In the genomic region with DNA sequence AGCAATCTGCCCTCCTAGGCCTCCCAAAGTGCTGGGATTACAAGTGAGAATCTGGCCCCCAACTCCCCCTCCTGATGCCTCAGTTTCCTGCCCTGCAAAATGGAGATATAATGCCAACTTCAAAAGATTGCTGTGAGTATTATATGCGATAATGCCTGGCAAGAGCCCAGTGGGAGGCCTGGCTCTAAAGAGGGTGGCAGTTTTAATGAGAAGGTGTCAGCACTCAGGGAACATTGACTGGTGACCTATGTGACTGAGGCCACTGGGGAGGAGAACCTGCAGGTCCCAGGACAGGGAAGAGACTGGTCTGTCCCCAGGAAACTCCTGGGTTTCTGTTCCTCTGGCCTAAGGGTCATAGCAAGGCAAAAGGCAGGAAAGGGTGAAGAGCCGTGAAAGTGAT, we compare ENCODE assay signal across 15 cellular contexts. TPM values are rescaled to one million over a fixed set of nuclear protein-coding genes. Genes with fewer than 3 reads are reported as not detected.
DNase-seq lines count a peak whose midpoint lies in the region; ATAC-seq, FAIRE-seq and TF ChIP-seq lines count a peak whose summit lies in the region.
"Had no signal": no experiment of that assay in that cellular context is flagged by ENCODE, and none has a peak within 500 bp of the region (broad histone marks: within the 10 kb centered on the region; RNA-seq: fewer than 3 reads in every experiment).

No MANE protein-coding gene starts in this region.

- TF ChIP-seq POLR2A in A549 (IDR thresholded peaks at IDR 0.05; ENCODE audit: low read length) (no peak), adrenal gland (IDR thresholded peaks at IDR 0.05) (no peak)

- H3K27ac ChIP-seq in A549: peak overlapping the region; percentile 98 to 100
- peak overlapping the region; percentile 7 to 97 (median 84) for H3K27ac ChIP-seq in adrenal gland

- intact Hi-C loops in adrenal gland (cut with DNase I): no loop called here
- intact Hi-C loops in left colon (cut with DNase I, micrococcal nuclease): no loop called here

- no peak for ATAC-seq in A549
- peak; percentile 11 for ATAC-seq in left colon
- ATAC-seq in HG02938 (IDR thresholded peaks at IDR 0.05; ENCODE audit: unreplicated experiment): no peak

- CTCF ChIA-PET in A549 (lab: Yijun Ruan, JAX): interaction anchor here (4.3 kb wide), 1 partner anchor 13 kb away, joined by 18 read pairs; no protein-coding TSS in a partner anchor

- no peak for DNase-seq in A549 (ENCODE audit: low read depth in 1 of 2, low spot score in 1 of 2)
- DNase-seq in adrenal gland: peak in 1 of 7 donors; percentile 13
- DNase-seq in left colon: no peak
- DNase-seq in NCI-H128 (lab: John Stamatoyannopoulos, UW; ENCODE audit: unreplicated experiment): no peak
- no peak for DNase-seq in islet precursor cell
- no peak for DNase-seq in dermis blood vessel endothelial cell
- DNase-seq: ACHN; hippocampal formation; stimulated activated CD8-positive, alpha-beta memory T cell treated with anti-CD3 and anti-CD28 coated beads, Interleukin-4, amount 100 ng/mL, for 48 hours had no signal

- no peak for TF ChIP-seq RAD21 in A549 (conservative IDR thresholded peaks at IDR 0.05 in 1 of 2, IDR thresholded peaks at IDR 0.05 in 1 of 2)

- H3K4me3 ChIP-seq in A549 (no peak overlapping the region), adrenal gland (no peak overlapping the region), skeletal muscle satellite cell (ENCODE audit: low read length) (no peak overlapping the region)
- H3K4me3 ChIP-seq: cardiac muscle cell had no signal

- POLR2A ChIA-PET in A549 (lab: Yijun Ruan, JAX): no interaction called here

- H3K9me3 ChIP-seq in A549 (no peaks in the 10 kb centered on the region), adrenal gland (replicated peaks in 1 of 3) (no peaks in the 10 kb centered on the region), skeletal muscle satellite cell (replicated peaks; ENCODE audit: low read length) (no peaks in the 10 kb centered on the region)

- 88% methylated on average over 2 of the region's 2 CpGs for WGBS in A549 (ENCODE audit: missing lambda C conversion rate)
- WGBS in adrenal gland, 4 donors: 72 to 81% (median 75%) methylated on average over 2 of the region's 2 CpGs

- no peak for TF ChIP-seq EP300 in A549 (IDR thresholded peaks at IDR 0.05)

- H3K27me3 ChIP-seq in adrenal gland (no peaks in the 10 kb centered on the region), skeletal muscle satellite cell (ENCODE audit: control insufficient read depth, insufficient read depth, low read length) (no peaks in the 10 kb centered on the region)
- H3K27me3 ChIP-seq: cardiac muscle cell had no signal

- no peaks in the 10 kb centered on the region for H3K36me3 ChIP-seq in adrenal gland (replicated peaks in 1 of 2)
- peaks cover 20% of the 10 kb centered on the region for H3K36me3 ChIP-seq in skeletal muscle satellite cell (ENCODE audit: insufficient read depth, low read length)
- H3K36me3 ChIP-seq: cardiac muscle cell had no signal

- no peak for TF ChIP-seq CTCF in A549 (IDR thresholded peaks at IDR 0.05)
- TF ChIP-seq CTCF in adrenal gland (IDR thresholded peaks at IDR 0.05): no peak

- FAIRE-seq in A549 (lab: Jason Lieb, UNC): no peak
- FAIRE-seq: G401.6, HTR-8/SVneo had no signal

- H3K4me1 ChIP-seq in A549: peaks cover 100% of the 10 kb centered on the region
- peaks cover 51 to 90% of the 10 kb centered on the region in 2 donors for H3K4me1 ChIP-seq in adrenal gland (replicated peaks in 1 of 2)
- H3K4me1 ChIP-seq in skeletal muscle satellite cell (ENCODE audit: control insufficient read depth, insufficient read depth, low read length): peaks cover 80% of the 10 kb centered on the region

- peak overlapping the region; percentile 83 for H3K9ac ChIP-seq in skeletal muscle satellite cell (ENCODE audit: low read depth, low read length)

- H3K4me2 ChIP-seq in A549 (peak overlapping the region; percentile 83; the same call in 1 of the 3 replicates), skeletal muscle satellite cell (ENCODE audit: low read length) (peak overlapping the region; percentile 54)

TF ChIP-seq in A549, 52 proteins besides CTCF, POLR2A, EP300 and RAD21 (continues in another document):
- TF ChIP-seq HOXB5 (CRISPR knock-in tag; IDR thresholded peaks at IDR 0.05) (no peak), CHD2 (IDR thresholded peaks at IDR 0.05; ENCODE audit: low read length, partially characterized antibody) (no peak), USF2 (IDR thresholded peaks at IDR 0.05) (no peak), PHF8 (IDR thresholded peaks at IDR 0.05; ENCODE audit: borderline replicate concordance, low read depth) (no peak), ZFP36 (IDR thresholded peaks at IDR 0.05; ENCODE audit: borderline replicate concordance, partially characterized antibody) (no peak), BHLHE40 (IDR thresholded peaks at IDR 0.05; ENCODE audit: low read depth, low read length) (no peak), TP53 (CRISPR knock-in tag; IDR thresholded peaks at IDR 0.05) (no peak), MYC (IDR thresholded peaks at IDR 0.05; ENCODE audit: borderline replicate concordance, low read length) (no peak), ESRRA (IDR thresholded peaks at IDR 0.05; ENCODE audit: borderline replicate concordance, low read length) (no peak), SREBF2 (IDR thresholded peaks at IDR 0.05) (no peak), POLR2AphosphoS2 (conservative IDR thresholded peaks at IDR 0.05; ENCODE audit: low read length) (no peak), RFX5 (IDR thresholded peaks at IDR 0.05) (no peak)
- TF ChIP-seq, protein P1, sequence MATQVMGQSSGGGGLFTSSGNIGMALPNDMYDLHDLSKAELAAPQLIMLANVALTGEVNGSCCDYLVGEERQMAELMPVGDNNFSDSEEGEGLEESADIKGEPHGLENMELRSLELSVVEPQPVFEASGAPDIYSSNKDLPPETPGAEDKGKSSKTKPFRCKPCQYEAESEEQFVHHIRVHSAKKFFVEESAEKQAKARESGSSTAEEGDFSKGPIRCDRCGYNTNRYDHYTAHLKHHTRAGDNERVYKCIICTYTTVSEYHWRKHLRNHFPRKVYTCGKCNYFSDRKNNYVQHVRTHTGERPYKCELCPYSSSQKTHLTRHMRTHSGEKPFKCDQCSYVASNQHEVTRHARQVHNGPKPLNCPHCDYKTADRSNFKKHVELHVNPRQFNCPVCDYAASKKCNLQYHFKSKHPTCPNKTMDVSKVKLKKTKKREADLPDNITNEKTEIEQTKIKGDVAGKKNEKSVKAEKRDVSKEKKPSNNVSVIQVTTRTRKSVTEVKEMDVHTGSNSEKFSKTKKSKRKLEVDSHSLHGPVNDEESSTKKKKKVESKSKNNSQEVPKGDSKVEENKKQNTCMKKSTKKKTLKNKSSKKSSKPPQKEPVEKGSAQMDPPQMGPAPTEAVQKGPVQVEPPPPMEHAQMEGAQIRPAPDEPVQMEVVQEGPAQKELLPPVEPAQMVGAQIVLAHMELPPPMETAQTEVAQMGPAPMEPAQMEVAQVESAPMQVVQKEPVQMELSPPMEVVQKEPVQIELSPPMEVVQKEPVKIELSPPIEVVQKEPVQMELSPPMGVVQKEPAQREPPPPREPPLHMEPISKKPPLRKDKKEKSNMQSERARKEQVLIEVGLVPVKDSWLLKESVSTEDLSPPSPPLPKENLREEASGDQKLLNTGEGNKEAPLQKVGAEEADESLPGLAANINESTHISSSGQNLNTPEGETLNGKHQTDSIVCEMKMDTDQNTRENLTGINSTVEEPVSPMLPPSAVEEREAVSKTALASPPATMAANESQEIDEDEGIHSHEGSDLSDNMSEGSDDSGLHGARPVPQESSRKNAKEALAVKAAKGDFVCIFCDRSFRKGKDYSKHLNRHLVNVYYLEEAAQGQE (IDR thresholded peaks at IDR 0.05): no peak
- TF ChIP-seq, protein P2, sequence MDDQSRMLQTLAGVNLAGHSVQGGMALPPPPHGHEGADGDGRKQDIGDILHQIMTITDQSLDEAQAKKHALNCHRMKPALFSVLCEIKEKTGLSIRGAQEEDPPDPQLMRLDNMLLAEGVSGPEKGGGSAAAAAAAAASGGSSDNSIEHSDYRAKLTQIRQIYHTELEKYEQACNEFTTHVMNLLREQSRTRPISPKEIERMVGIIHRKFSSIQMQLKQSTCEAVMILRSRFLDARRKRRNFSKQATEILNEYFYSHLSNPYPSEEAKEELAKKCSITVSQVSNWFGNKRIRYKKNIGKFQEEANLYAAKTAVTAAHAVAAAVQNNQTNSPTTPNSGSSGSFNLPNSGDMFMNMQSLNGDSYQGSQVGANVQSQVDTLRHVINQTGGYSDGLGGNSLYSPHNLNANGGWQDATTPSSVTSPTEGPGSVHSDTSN (IDR thresholded peaks at IDR 0.05): no peak

RNA-seq across cellular contexts. Expression of gene HSPG2, which starts 11.0 kb away (rescaled TPM):
- polyA plus RNA-seq in A549 (2011; rRNA removed): 7.0 and 8.3 TPM in 2 replicates
- polyA plus RNA-seq in A549 (2012; cell fraction: cytosol; rRNA removed): 26.3 and 36.6 TPM in 2 replicates
- 187 and 265 TPM in 2 replicates for polyA plus RNA-seq in A549 (2012; cell fraction: nucleus; rRNA removed)
- 42.7 to 51.6 TPM (median 43.5 TPM) in 3 replicates for polyA plus RNA-seq in A549 (2017; fragmentation: RNase III; extraction: RNeasy Plus Mini Kit Qiagen cat#74134 plus additional on column Dnase treatment)
- polyA minus RNA-seq in A549 (2011; rRNA and poly(A)+ RNA removed): 16.1 and 26.1 TPM in 2 replicates
- 100 to 1,000 TPM; 232 to 558 (median 316) TPM for total RNA-seq in adrenal gland
- 100 to 1,000 TPM in 2 of 3 donors, 10 to 100 TPM in 1; 38.7 to 394 (median 156) TPM for polyA plus RNA-seq in adrenal gland
- 100 to 1,000 TPM; 180 to 206 TPM for total RNA-seq in left colon
- 149 and 214 TPM in 2 replicates for total RNA-seq in skeletal muscle satellite cell (2012; rRNA removed)
- 1,406 and 1,997 TPM in 2 replicates for total RNA-seq in dermis blood vessel endothelial cell

RNA-seq across cellular contexts. Expression of gene CELA3B, which starts 50.8 kb away (rescaled TPM):
- polyA plus RNA-seq in A549 (2011; rRNA removed) (not detected in 2 replicates), A549 (2017; fragmentation: RNase III; extraction: RNeasy Plus Mini Kit Qiagen cat#74134 plus additional on column Dnase treatment) (not detected in 3 replicates), adrenal gland (under 1 TPM in 2 of 3 donors, not detected in 1; 0.80 to 0.84 TPM)
- polyA plus RNA-seq in A549 (2012; cell fraction: cytosol; rRNA removed): not detected in 2 replicates
- polyA plus RNA-seq in A549 (2012; cell fraction: nucleus; rRNA removed): not detected in 2 replicates
- not detected in 2 replicates for polyA minus RNA-seq in A549 (2011; rRNA and poly(A)+ RNA removed)
- total RNA-seq in adrenal gland (1 to 10 TPM in 2 of 8 donors, under 1 TPM in 1, not detected in 5; 0.84 to 7.0 (median 6.7) TPM), left colon (1 to 10 TPM in 1 of 2 donors, under 1 TPM in 1; 0.76 to 2.0 TPM), dermis blood vessel endothelial cell (not detected in 2 replicates)
- not detected in 2 replicates for total RNA-seq in skeletal muscle satellite cell (2012; rRNA removed)
- total RNA-seq: cardiac muscle cell, lung microvascular endothelial cell had no signal
- polyA plus RNA-seq: cardiac muscle cell had no signal
